In the genomic region with DNA sequence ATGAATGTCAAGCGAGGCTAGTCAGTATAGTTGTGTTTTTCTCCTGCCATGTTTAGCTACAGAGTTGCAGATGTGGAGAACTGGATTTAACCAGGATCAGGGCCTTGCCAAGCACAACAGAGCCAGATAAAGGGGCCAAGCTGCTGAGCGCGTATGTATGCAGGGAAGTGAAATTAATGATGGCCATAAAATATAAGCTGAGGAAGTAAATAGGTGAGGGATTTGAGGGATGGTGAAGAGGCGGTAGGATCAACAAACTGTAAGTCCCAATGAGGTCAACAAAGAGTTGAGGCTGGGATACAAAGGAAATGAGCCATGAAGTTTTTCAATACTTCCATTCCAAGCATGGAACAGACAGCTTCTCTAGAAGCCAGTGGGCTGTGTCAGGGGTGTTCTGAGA, we compare ENCODE assay signal across 1 cellular context.
A peak's percentile ranks its signal among the peaks of the same experiment; 100 is the strongest.
TF ChIP-seq lines count a peak whose summit lies in the region.

No MANE protein-coding gene starts in this region.

TF ChIP-seq in HEK293, 187 proteins besides CTCF, POLR2A, EP300 and RAD21 (continued from another document):
- TF ChIP-seq, protein P1, sequence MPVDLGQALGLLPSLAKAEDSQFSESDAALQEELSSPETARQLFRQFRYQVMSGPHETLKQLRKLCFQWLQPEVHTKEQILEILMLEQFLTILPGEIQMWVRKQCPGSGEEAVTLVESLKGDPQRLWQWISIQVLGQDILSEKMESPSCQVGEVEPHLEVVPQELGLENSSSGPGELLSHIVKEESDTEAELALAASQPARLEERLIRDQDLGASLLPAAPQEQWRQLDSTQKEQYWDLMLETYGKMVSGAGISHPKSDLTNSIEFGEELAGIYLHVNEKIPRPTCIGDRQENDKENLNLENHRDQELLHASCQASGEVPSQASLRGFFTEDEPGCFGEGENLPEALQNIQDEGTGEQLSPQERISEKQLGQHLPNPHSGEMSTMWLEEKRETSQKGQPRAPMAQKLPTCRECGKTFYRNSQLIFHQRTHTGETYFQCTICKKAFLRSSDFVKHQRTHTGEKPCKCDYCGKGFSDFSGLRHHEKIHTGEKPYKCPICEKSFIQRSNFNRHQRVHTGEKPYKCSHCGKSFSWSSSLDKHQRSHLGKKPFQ (tag by site-specific recombination; IDR thresholded peaks at IDR 0.05): peak; percentile 26; the same call in 1 of the 2 replicates
- no peak for TF ChIP-seq ZNF132 (tag by site-specific recombination; IDR thresholded peaks at IDR 0.05; ENCODE audit: borderline replicate concordance)
- no peak for TF ChIP-seq ZBTB21 (tag by site-specific recombination; IDR thresholded peaks at IDR 0.05)
- TF ChIP-seq HOXA7 (CRISPR knock-in tag; IDR thresholded peaks at IDR 0.05; ENCODE audit: borderline replicate concordance): no peak
TF ChIP-seq in HEK293: peak in this region for 16.
